ENCODE assay signal across 22 cellular contexts in the genomic region with DNA sequence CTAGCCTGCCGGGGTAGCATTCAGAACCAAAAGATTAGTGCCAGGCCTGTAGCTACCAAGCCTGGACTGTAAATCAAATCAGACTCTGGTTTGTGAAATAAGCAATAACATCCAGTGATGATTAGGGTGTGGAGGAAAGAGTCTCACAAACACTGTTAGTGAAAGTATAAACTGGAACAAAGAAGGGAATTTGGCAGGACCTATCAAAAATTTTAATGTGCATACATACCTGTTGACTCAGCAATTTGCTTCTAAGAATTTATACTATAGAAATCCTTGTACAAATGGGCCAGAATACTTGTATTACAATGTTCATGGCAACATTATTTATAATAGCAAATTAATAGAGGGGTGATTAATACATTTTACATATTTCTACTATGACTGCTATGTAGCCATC.
A peak's percentile ranks its signal among the peaks of the same experiment; 100 is the strongest.
DNase-seq lines count a peak whose midpoint lies in the region; ATAC-seq, FAIRE-seq and TF ChIP-seq lines count a peak whose summit lies in the region.
"Had no signal": no experiment of that assay in that cellular context is flagged by ENCODE, and none has a peak within 500 bp of the region (broad histone marks: within the 10 kb centered on the region; RNA-seq: fewer than 3 reads in every experiment).

No MANE protein-coding gene starts in this region.

- H3K4me1 ChIP-seq in HepG2 (ENCODE audit: insufficient read depth, low read length) (no peaks in the 10 kb centered on the region), right lobe of liver (peaks cover 0 to 4% (median 0%) of the 10 kb centered on the region in 4 donors), PC-3 (ENCODE audit: insufficient read depth, low read length) (peaks cover 38% of the 10 kb centered on the region), foreskin keratinocyte (peaks cover 17% of the 10 kb centered on the region)

- H3K4me2 ChIP-seq in HepG2 (ENCODE audit: low read depth, low read length): no peak overlapping the region
- H3K4me2 ChIP-seq in PC-3 (ENCODE audit: low read length): no peak overlapping the region
- H3K4me2 ChIP-seq: GM23338 had no signal

- H2AFZ ChIP-seq in HepG2 (ENCODE audit: low read length) (no peak overlapping the region), PC-3 (ENCODE audit: low read length) (no peak overlapping the region)
- H2AFZ ChIP-seq: GM23338 had no signal

- TF ChIP-seq EP300 in HepG2 (IDR thresholded peaks at IDR 0.05; ENCODE audit: low read depth in 2 of 2, low read length in 2 of 2): no peak
- TF ChIP-seq EP300 in HepG2 (CRISPR knock-in tag; IDR thresholded peaks at IDR 0.05; ENCODE audit: borderline replicate concordance): no peak

- no peak for TF ChIP-seq RAD21 in HepG2 (CRISPR knock-in tag; IDR thresholded peaks at IDR 0.05)

- H3K9ac ChIP-seq in HepG2 (ENCODE audit: insufficient read depth, low read depth, low read length): no peak overlapping the region
- no peak overlapping the region for H3K9ac ChIP-seq in PC-3 (ENCODE audit: low read length)

- TF ChIP-seq CTCF in HepG2 (CRISPR knock-in tag; IDR thresholded peaks at IDR 0.05): no peak
- no peak for TF ChIP-seq CTCF in right lobe of liver (IDR thresholded peaks at IDR 0.05)
- TF ChIP-seq CTCF in PC-3 (conservative IDR thresholded peaks at IDR 0.05; ENCODE audit: low read depth, low read length): no peak
- no peak for TF ChIP-seq CTCF in foreskin keratinocyte (conservative IDR thresholded peaks at IDR 0.05)

- H3K27ac ChIP-seq in HepG2 (ENCODE audit: extremely low read length, insufficient read depth, low read length): no peak overlapping the region
- no peak overlapping the region for H3K27ac ChIP-seq in right lobe of liver
- H3K27ac ChIP-seq in PC-3 (ENCODE audit: low read length): no peak overlapping the region
- H3K27ac ChIP-seq in foreskin keratinocyte: no peak overlapping the region
- H3K27ac ChIP-seq: 22Rv1 had no signal

- no peaks in the 10 kb centered on the region for H4K20me1 ChIP-seq in HepG2 (ENCODE audit: insufficient read depth, low read length)
- no peaks in the 10 kb centered on the region for H4K20me1 ChIP-seq in PC-3 (ENCODE audit: low read length)

- peaks cover 8% of the 10 kb centered on the region for H3F3A ChIP-seq in PC-3 (ENCODE audit: low read length, unreplicated experiment)

- POLR2A ChIA-PET in HepG2 (lab: Yijun Ruan, JAX): no interaction called here
- POLR2A ChIA-PET in PC-3 (lab: Charles Lee; ENCODE audit: unreplicated experiment): interaction anchor here (0.6 kb wide), 1 partner anchor 462 kb away, joined by 4 read pairs; a partner anchor contains a TSS

- in situ Hi-C loops in HepG2 (cut with HindIII; ENCODE audit: extremely low pct_ligation_motif_present, low pct_unique_long_range_greater_than_20kb): no loop called here

- H3K9me3 ChIP-seq in HepG2 (ENCODE audit: low read length) (no peaks in the 10 kb centered on the region), right lobe of liver (no peaks in the 10 kb centered on the region), PC-3 (ENCODE audit: low read length) (no peaks in the 10 kb centered on the region)

- no peak for TF ChIP-seq POLR2A in HepG2 (IDR thresholded peaks at IDR 0.05; ENCODE audit: insufficient read depth in 1 of 2, low read depth in 2 of 2, low read length in 2 of 2)
- no peak for TF ChIP-seq POLR2A in right lobe of liver (IDR thresholded peaks at IDR 0.05)

- H3K4me3 ChIP-seq in HepG2 (replicated peaks in 1 of 3; ENCODE audit: insufficient read depth in 1 of 3, low read depth in 2 of 3, low read length in 3 of 3) (no peak overlapping the region), right lobe of liver (no peak overlapping the region), PC-3 (ENCODE audit: low read length) (no peak overlapping the region)
- H3K4me3 ChIP-seq: GM23338 had no signal

- H3K36me3 ChIP-seq in HepG2 (replicated peaks in 1 of 2; ENCODE audit: control insufficient read depth in 1 of 2, insufficient read depth in 2 of 2, low read length in 2 of 2) (no peaks in the 10 kb centered on the region), right lobe of liver (no peaks in the 10 kb centered on the region), PC-3 (ENCODE audit: low read depth, low read length) (no peaks in the 10 kb centered on the region)

- DNase-seq in HepG2 (ENCODE audit: low spot score): no peak
- DNase-seq in right lobe of liver: no peak
- DNase-seq in PC-3: peak; percentile 60
- peak; percentile 19 to 49 for DNase-seq in foreskin keratinocyte
- no peak for DNase-seq in left cardiac atrium
- DNase-seq: ACHN; C1 segment of cervical spinal cord; Calu3; CD4-positive, alpha-beta memory T cell; COR-L47; DMS53; DMS79 treated with DMSO at 0.1 percent for 48 hours; GF-D8; H9; HFFc6 had no signal

- BruUV-seq in HepG2 (replicated peaks; lab: Mats Ljungman, UMichigan) (no TSS peak), PC-3 (replicated peaks; lab: Mats Ljungman, UMichigan) (no TSS peak)

- intact Hi-C loops in HepG2 (cut with micrococcal nuclease; ENCODE audit: unreplicated experiment): no loop called here
- intact Hi-C loops in right lobe of liver (cut with DNase I): no loop called here
- intact Hi-C loops in PC-3 (cut with micrococcal nuclease): loop anchor here (1.0 kb wide), 1 partner anchor 29 kb away; no protein-coding TSS in a partner anchor
- intact Hi-C loops in left cardiac atrium (cut with DNase I): no loop called here

- no peak for FAIRE-seq in HepG2 (lab: Jason Lieb, UNC)
- FAIRE-seq: A204.1, GM12891, GM18507 had no signal

- ATAC-seq in HepG2: no peak
- no peak for ATAC-seq in right lobe of liver
- ATAC-seq in PC-3: peak; percentile 54
- ATAC-seq in foreskin keratinocyte: no peak
- no peak for ATAC-seq in HG02852 (IDR thresholded peaks at IDR 0.05; ENCODE audit: unreplicated experiment)
- ATAC-seq in left cardiac atrium: no peak
- ATAC-seq: GM23338, HCT116 had no signal

- H3K79me2 ChIP-seq in HepG2 (ENCODE audit: insufficient read depth, low read length) (no peaks in the 10 kb centered on the region), PC-3 (ENCODE audit: low read length) (no peaks in the 10 kb centered on the region)

- H3K27me3 ChIP-seq in HepG2 (ENCODE audit: control insufficient read depth in 1 of 2, insufficient read depth in 2 of 2, low read length in 2 of 2) (no peaks in the 10 kb centered on the region), right lobe of liver (no peaks in the 10 kb centered on the region), PC-3 (ENCODE audit: low read length) (no peaks in the 10 kb centered on the region), foreskin keratinocyte (no peaks in the 10 kb centered on the region)

- H3K9me2 ChIP-seq in PC-3 (replicated peaks; ENCODE audit: low read length): no peaks in the 10 kb centered on the region

- WGBS in HepG2 (ENCODE audit: low lambda C conversion rate): 100% methylated on average over 1 of the region's 1 CpG
- no CpG with 5 or more reads among the region's 1 CpG for WGBS in right lobe of liver (ENCODE audit: insufficient coverage, low coverage, low lambda C conversion rate, missing lambda C conversion rate)

- CTCF ChIA-PET in HepG2 (lab: Yijun Ruan, JAX; ENCODE audit: low intra/inter-chr PET ratio, low total read pairs): no interaction called here
- CTCF ChIA-PET in PC-3 (lab: Charles Lee): no interaction called here

TF ChIP-seq in HepG2, 621 proteins besides CTCF, POLR2A, EP300 and RAD21:
- TF ChIP-seq TARDBP (CRISPR knock-in tag; IDR thresholded peaks at IDR 0.05) (no peak), MAFF (IDR thresholded peaks at IDR 0.05; ENCODE audit: low read depth, low read length) (peak; percentile 72; the same call in 1 of the 2 replicates), ZNF441 (CRISPR knock-in tag; IDR thresholded peaks at IDR 0.05; ENCODE audit: borderline replicate concordance) (no peak), MAFK (conservative IDR thresholded peaks at IDR 0.05 in 1 of 2, IDR thresholded peaks at IDR 0.05 in 1 of 2; ENCODE audit: low read length in 2 of 2) (peak; percentile 71 to 90)

Comparison
In these comparisons a context has a peak if more than half of its experiments do, and no peak if none do; other contexts are left out.
1. DNase-seq: peak in PC-3 (single experiment) and foreskin keratinocyte (2 of 2); none in HepG2 (single experiment), right lobe of liver (0 of 3) and left cardiac atrium (single experiment).